Comparison of ENCODE assay signal across 8 cellular contexts in the genomic region with DNA sequence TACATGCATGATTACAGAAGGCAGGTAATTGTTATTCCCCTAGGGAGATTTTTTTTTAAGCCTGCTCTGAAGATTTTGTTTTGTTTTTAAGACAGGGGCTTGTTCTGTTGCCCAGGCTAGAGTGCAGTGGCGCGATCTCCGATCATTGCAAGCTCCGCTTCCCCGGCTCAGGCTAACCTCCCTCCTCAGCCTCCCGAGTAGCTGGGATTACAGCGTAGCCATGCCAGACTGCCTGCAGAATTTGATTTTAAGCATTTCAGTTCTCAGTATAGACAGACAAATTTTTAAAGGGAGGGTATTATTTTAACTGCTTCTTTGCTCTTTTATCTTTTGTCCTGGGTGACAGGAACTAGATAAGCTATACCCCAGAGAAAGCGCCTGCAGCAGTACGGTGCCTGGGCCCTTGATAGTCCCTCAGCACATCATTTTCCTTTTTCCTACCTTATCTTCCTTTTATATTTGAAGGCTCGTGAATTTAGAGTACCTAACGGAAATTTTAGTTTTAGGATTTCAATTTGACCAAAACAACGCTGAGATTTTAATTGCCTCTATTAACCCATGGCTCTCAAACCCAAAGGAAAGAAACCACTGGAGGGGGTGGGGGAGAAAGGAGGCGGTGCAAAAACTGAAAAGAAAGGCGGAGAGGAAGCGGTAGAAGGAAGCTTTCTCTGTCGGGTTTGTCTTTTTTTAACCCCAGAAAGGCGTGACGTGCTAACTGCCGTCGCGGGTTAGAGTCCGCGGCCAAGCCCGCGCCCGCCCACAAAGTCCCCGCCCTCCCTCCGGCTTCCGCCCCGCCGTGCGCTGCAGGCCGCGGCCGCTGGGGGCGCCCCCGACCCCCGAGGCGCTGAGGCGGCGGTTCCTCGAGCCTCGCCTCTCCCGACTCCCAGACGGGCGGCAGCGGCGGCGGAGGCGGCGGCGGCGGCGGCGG. TPM values are rescaled to one million over a fixed set of nuclear protein-coding genes. Genes with fewer than 3 reads are reported as not detected.
DNase-seq lines count a peak whose midpoint lies in the region; ATAC-seq, FAIRE-seq and TF ChIP-seq lines count a peak whose summit lies in the region.

A gene (plus strand): TSS at position 886 of the 928 bp plus-strand sequence. CDS start 329 bp downstream, outside the sequence.

- peak within 1 kb of the TSS; percentile 91 for H3K27ac Mint-ChIP-seq in T-cell

- POLR2A ChIA-PET in T-cell (lab: Charles Lee): interaction anchor here in 1 of 2 donors (0.6 to 2.7 kb wide), 5 partner anchors 50 to 133 kb away, joined by 3 to 12 read pairs (median 4); a partner anchor contains a TSS

- no peaks in the 10 kb centered on the region for H3K27me3 Mint-ChIP-seq in T-cell

- H3K27me3 ChIP-seq in adipocyte (replicated peaks; ENCODE audit: control insufficient read depth, insufficient read depth, low read length) (no peaks in the 10 kb centered on the region), right cardiac atrium (ENCODE audit: control insufficient read depth, insufficient read depth) (no peaks in the 10 kb centered on the region)

- H3K4me1 Mint-ChIP-seq in T-cell: peaks cover 35 to 44% (median 40%) of the 10 kb centered on the region in 3 donors

- H3K9me3 ChIP-seq in adipocyte (ENCODE audit: control insufficient read depth, low read length) (no peaks in the 10 kb centered on the region), right cardiac atrium (ENCODE audit: control insufficient read depth, low read length) (no peaks in the 10 kb centered on the region)

- no peaks in the 10 kb centered on the region for H3K9me3 Mint-ChIP-seq in T-cell

- peak within 1 kb of the TSS; percentile 92 for H3K4me3 ChIP-seq in adipocyte (ENCODE audit: low read length)
- H3K4me3 ChIP-seq in right cardiac atrium (ENCODE audit: low read length): peak within 1 kb of the TSS; percentile 90
- peak within 1 kb of the TSS; percentile 84 for H3K4me3 ChIP-seq in urinary bladder (ENCODE audit: low read depth, low read length)

- intact Hi-C loops in right cardiac atrium (cut with DNase I): loop anchor here in 3 of 4 donors (5.0 to 10.0 kb wide), 5 partner anchors 47 to 85 kb away; no protein-coding TSS in a partner anchor

- ATAC-seq in HG02678 (IDR thresholded peaks at IDR 0.05; ENCODE audit: unreplicated experiment) (peak; percentile 73), T-cell (replicated peaks in 1 of 4) (peak; percentile 89 to 96 (median 92)), right cardiac atrium (peak; percentile 96)

- DNase-seq in GM12892 (ENCODE audit: insufficient read length) (peak; percentile 55), NCI-H1092 treated with DMSO at 0.1 percent for 48 hours (lab: John Stamatoyannopoulos, UW) (peak; percentile 79), T-cell (peak; percentile 78 to 95 (median 88)), adipocyte (ENCODE audit: low read depth) (peak; percentile 92), right cardiac atrium (peak; percentile 85 to 95 (median 95)), pulmonary artery endothelial cell (ENCODE audit: low read depth, low spot score) (peak; percentile 26)

- CTCF ChIA-PET in T-cell (lab: Charles Lee): interaction anchor here (0.6 to 3.9 kb wide), 23 partner anchors 8 to 777 kb away, joined by 3 to 63 read pairs (median 4); a partner anchor contains a TSS

- WGBS in right cardiac atrium: 9% methylated on average over 55 of the region's 55 CpGs
- WGBS in urinary bladder: 13% methylated on average over 54 of the region's 55 CpGs

- FAIRE-seq in GM12892 (lab: Jason Lieb, UNC): peak; percentile 96

- no peaks in the 10 kb centered on the region for H3K36me3 Mint-ChIP-seq in T-cell

- no peak for TF ChIP-seq POLR2A in GM12892 (IDR thresholded peaks at IDR 0.05; ENCODE audit: low read depth, low read length)

- H3K4me1 ChIP-seq in adipocyte (ENCODE audit: control insufficient read depth, insufficient read depth, low read length): peaks cover 14% of the 10 kb centered on the region
- no peaks in the 10 kb centered on the region for H3K4me1 ChIP-seq in right cardiac atrium (ENCODE audit: control insufficient read depth, insufficient read depth, low read length)
- H3K4me1 ChIP-seq in urinary bladder (ENCODE audit: insufficient read depth): no peaks in the 10 kb centered on the region

- H3K9ac ChIP-seq in adipocyte (ENCODE audit: low read length): peak within 1 kb of the TSS; percentile 84

- H3K36me3 ChIP-seq in adipocyte (ENCODE audit: control insufficient read depth, insufficient read depth, low read length, severe bottlenecking): no peaks in the 10 kb centered on the region
- no peaks in the 10 kb centered on the region for H3K36me3 ChIP-seq in urinary bladder (ENCODE audit: insufficient read depth)

- H3K27ac ChIP-seq in right cardiac atrium (ENCODE audit: low read length) (peak within 1 kb of the TSS; percentile 21), urinary bladder (ENCODE audit: low read depth) (peak within 1 kb of the TSS; percentile 46)

- H3K4me3 Mint-ChIP-seq in T-cell: peak within 1 kb of the TSS in 2 of 3 donors; percentile 93 to 98

RNA-seq across cellular contexts. Expression of the gene that starts here (rescaled TPM):
- 7.6 TPM for polyA plus RNA-seq in GM12892 (2012; ENCODE audit: missing spikeins)
- 10 to 100 TPM in 4 of 5 donors, 1 to 10 TPM in 1; 6.7 to 16.2 (median 14.4) TPM for total RNA-seq in T-cell
- total RNA-seq in right cardiac atrium: 1 to 10 TPM; 5.0 to 9.8 (median 7.2) TPM
- polyA plus RNA-seq in right cardiac atrium: 2.1 TPM
- 4.3 TPM in 2 replicates for total RNA-seq in pulmonary artery endothelial cell
- 82.1 TPM for total RNA-seq in urinary bladder
- 10.2 TPM for polyA plus RNA-seq in urinary bladder

Comparison
In these comparisons a context has a peak if more than half of its experiments do, and no peak if none do; other contexts are left out.
1. Peak in every context shown above with its lines: DNase-seq, ATAC-seq, H3K4me3 ChIP-seq and H3K27ac ChIP-seq.
2. DNase-seq: peak in every context shown above with its lines; median percentile 95 in right cardiac atrium; 92 in adipocyte; 88 in T-cell; 79 in NCI-H1092 treated with DMSO at 0.1 percent for 48 hours; 55 in GM12892; 26 in pulmonary artery endothelial cell.